In the genomic region with DNA sequence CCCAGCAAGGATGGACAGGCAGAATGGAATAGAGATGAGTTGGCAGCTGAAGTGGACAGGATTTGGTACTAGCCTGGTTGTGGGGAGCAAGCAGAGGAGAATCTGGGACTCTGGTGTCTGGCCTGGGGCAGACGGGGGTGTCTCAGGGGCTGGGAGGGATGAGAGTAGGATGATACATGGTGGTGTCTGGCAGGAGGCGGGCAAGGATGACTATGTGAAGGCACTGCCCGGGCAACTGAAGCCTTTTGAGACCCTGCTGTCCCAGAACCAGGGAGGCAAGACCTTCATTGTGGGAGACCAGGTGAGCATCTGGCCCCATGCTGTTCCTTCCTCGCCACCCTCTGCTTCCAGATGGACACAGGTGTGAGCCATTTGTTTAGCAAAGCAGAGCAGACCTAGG, we compare ENCODE assay signal across 12 cellular contexts. TPM values are rescaled to one million over a fixed set of nuclear protein-coding genes. Genes with fewer than 3 reads are reported as not detected.
DNase-seq lines count a peak whose midpoint lies in the region; ATAC-seq and TF ChIP-seq lines count a peak whose summit lies in the region.
"Had no signal": no experiment of that assay in that cellular context is flagged by ENCODE, and none has a peak within 500 bp of the region (broad histone marks: within the 10 kb centered on the region; RNA-seq: fewer than 3 reads in every experiment).

No MANE protein-coding gene starts in this region.

- H3K4me1 ChIP-seq in DND-41 (ENCODE audit: insufficient read depth, low read length) = peaks cover 34% of the 10 kb centered on the region
- H3K4me1 ChIP-seq in OCI-LY1 (ENCODE audit: insufficient read depth, low read length, severe bottlenecking) = peaks cover 54% of the 10 kb centered on the region
- peaks cover 23 to 27% of the 10 kb centered on the region in 2 experiments for H3K4me1 ChIP-seq in trophoblast cell (ENCODE audit: control insufficient read depth in 1 of 2, insufficient read depth in 2 of 2, low read length in 2 of 2)
- peaks cover 6% of the 10 kb centered on the region; the same call in 1 of the 2 replicates for H3K4me1 ChIP-seq in BE2C

- H3K79me1 ChIP-seq in trophoblast cell (ENCODE audit: low read length) = peaks cover 10% of the 10 kb centered on the region

- H4K12ac ChIP-seq in trophoblast cell (ENCODE audit: low read depth, low read length) = no peak overlapping the region

- intact Hi-C loops in dendritic cell treated with granulocyte-macrophage colony-stimulating factor and Interleukin-4, amounts not matched to agents 40 ng/mL and 50 ng/mL, for 4 days (cut with micrococcal nuclease) = loop anchor here (10.0 kb wide), 1 partner anchor 231 kb away; a partner anchor contains a TSS

- no peaks in the 10 kb centered on the region for H3K9me2 ChIP-seq in OCI-LY1 (ENCODE audit: low read depth, low read length)

- no peak overlapping the region for H4K91ac ChIP-seq in trophoblast cell (ENCODE audit: low read depth, low read length)

- WGBS in trophoblast cell (ENCODE audit: extremely low coverage, insufficient coverage, insufficient read length) = no CpG with 5 or more reads among the region's 4 CpGs

- no peak for DNase-seq in DND-41
- DNase-seq in trophoblast cell = no peak
- DNase-seq in DMS 273 treated with DMSO at 0.1 percent for 48 hours (lab: John Stamatoyannopoulos, UW) = no peak
- no peak for DNase-seq in WERI-Rb-1
- DNase-seq in BE2C = no peak
- DNase-seq: DMS79 treated with DMSO at 0.1 percent for 48 hours, lower lobe of right lung, NCI-H1930 had no signal

- H2BK120ac ChIP-seq in trophoblast cell (ENCODE audit: insufficient read depth, low read length, poor library complexity) = no peak overlapping the region

- H3K4me3 ChIP-seq in DND-41 (ENCODE audit: low read depth in 1 of 2, low read length in 2 of 2) (0 out of 4 replicates have a peak overlapping the region, but pooled peaks of 1 of the 2 experiments have one; percentile 63), OCI-LY1 (ENCODE audit: low read depth, low read length, poor library complexity, severe bottlenecking) (peak overlapping the region; percentile 94), trophoblast cell (ENCODE audit: low read depth, low read length) (no peak overlapping the region), WERI-Rb-1 (ENCODE audit: low read depth, low read length) (no peak overlapping the region), BE2C (ENCODE audit: low read depth, low read length) (no peak overlapping the region)
- H3K4me3 ChIP-seq: right atrium auricular region had no signal

- H2BK5ac ChIP-seq in trophoblast cell (ENCODE audit: low read depth, low read length, poor library complexity) = no peak overlapping the region

- H3K4me2 ChIP-seq in DND-41 (ENCODE audit: insufficient read depth, low read length) = peak overlapping the region; percentile 66
- H3K4me2 ChIP-seq in OCI-LY1 (ENCODE audit: low read length) = peak overlapping the region; percentile 89
- H3K4me2 ChIP-seq in trophoblast cell (ENCODE audit: low read length) = peak overlapping the region; percentile 63

- peaks cover 10% of the 10 kb centered on the region; the same call in 1 of the 2 replicates for H3F3A ChIP-seq in OCI-LY1 (ENCODE audit: insufficient read depth, low read length)

- TF ChIP-seq CTCF in DND-41 (IDR thresholded peaks at IDR 0.05; ENCODE audit: borderline replicate concordance, extremely low read depth, low read length, poor library complexity, severe bottlenecking) (no peak), OCI-LY1 (IDR thresholded peaks at IDR 0.05; ENCODE audit: low read length) (no peak), WERI-Rb-1 (IDR thresholded peaks at IDR 0.05; ENCODE audit: low read depth, low read length) (no peak), BE2C (IDR thresholded peaks at IDR 0.05; ENCODE audit: low read depth, low read length) (no peak)

- peaks cover 72% of the 10 kb centered on the region for H3K4me1 Mint-ChIP-seq in dendritic cell treated with granulocyte-macrophage colony-stimulating factor and Interleukin-4, amounts not matched to agents 40 ng/mL and 50 ng/mL, for 4 days (ENCODE audit: low read depth)

- no peak overlapping the region for H4K8ac ChIP-seq in trophoblast cell (ENCODE audit: low read depth, low read length)

- no peak overlapping the region for H2BK12ac ChIP-seq in trophoblast cell (ENCODE audit: low read length)

- H3K27ac ChIP-seq in DND-41 (ENCODE audit: low read length) (no peak overlapping the region), OCI-LY1 (ENCODE audit: low read depth, low read length, poor library complexity, severe bottlenecking) (peak overlapping the region; percentile 92), trophoblast cell (ENCODE audit: low read depth, low read length) (no peak overlapping the region), WERI-Rb-1 (no peak overlapping the region)

- no peak overlapping the region for H2AK5ac ChIP-seq in trophoblast cell (ENCODE audit: low read length)

- no peak overlapping the region for H3K18ac ChIP-seq in trophoblast cell (ENCODE audit: low read length)

- no peak overlapping the region for H3K4ac ChIP-seq in trophoblast cell (ENCODE audit: low read depth, low read length)

- no peak overlapping the region for H2AFZ ChIP-seq in DND-41 (ENCODE audit: low read depth, low read length)
- H2AFZ ChIP-seq in OCI-LY1 (ENCODE audit: low read length) = no peak overlapping the region
- no peak overlapping the region for H2AFZ ChIP-seq in trophoblast cell (ENCODE audit: insufficient read depth, low read length, poor library complexity)

- H4K20me1 ChIP-seq in DND-41 (ENCODE audit: insufficient read depth, low read length) (peaks cover 31% of the 10 kb centered on the region), OCI-LY1 (ENCODE audit: insufficient read depth, low read length) (no peaks in the 10 kb centered on the region)

- peaks cover 65% of the 10 kb centered on the region for H3K36me3 Mint-ChIP-seq in dendritic cell treated with granulocyte-macrophage colony-stimulating factor and Interleukin-4, amounts not matched to agents 40 ng/mL and 50 ng/mL, for 4 days (ENCODE audit: low read depth)

- no peaks in the 10 kb centered on the region for H3K9me3 ChIP-seq in DND-41 (ENCODE audit: insufficient read depth, low read length, severe bottlenecking)
- H3K9me3 ChIP-seq in OCI-LY1 (ENCODE audit: low read length) = no peaks in the 10 kb centered on the region
- peaks cover 4% of the 10 kb centered on the region for H3K9me3 ChIP-seq in trophoblast cell (ENCODE audit: insufficient read depth, low read depth, low read length)
- H3K9me3 ChIP-seq in WERI-Rb-1 (ENCODE audit: severe bottlenecking) = no peaks in the 10 kb centered on the region
- no peaks in the 10 kb centered on the region for H3K9me3 ChIP-seq in BE2C
- H3K9me3 ChIP-seq: lower lobe of right lung, right atrium auricular region had no signal

- H3K27me3 ChIP-seq in DND-41 (ENCODE audit: insufficient read depth, low read length, poor library complexity) (no peaks in the 10 kb centered on the region), OCI-LY1 (ENCODE audit: insufficient read depth, low read length) (peaks cover 6% of the 10 kb centered on the region; the same call in 1 of the 2 replicates), trophoblast cell (ENCODE audit: insufficient read depth, low read length) (no peaks in the 10 kb centered on the region), WERI-Rb-1 (ENCODE audit: insufficient read depth, low read depth, severe bottlenecking) (no peaks in the 10 kb centered on the region), BE2C (no peaks in the 10 kb centered on the region)
- H3K27me3 ChIP-seq: right atrium auricular region had no signal

- peaks cover 2% of the 10 kb centered on the region for H3K27me3 Mint-ChIP-seq in dendritic cell treated with granulocyte-macrophage colony-stimulating factor and Interleukin-4, amounts not matched to agents 40 ng/mL and 50 ng/mL, for 4 days

- H3K79me2 ChIP-seq in DND-41 (ENCODE audit: insufficient read depth, low read length) (peaks cover 39% of the 10 kb centered on the region), OCI-LY1 (ENCODE audit: insufficient read depth, low read length) (no peaks in the 10 kb centered on the region), trophoblast cell (ENCODE audit: control insufficient read depth, insufficient read depth, low read length, poor library complexity) (peaks cover 19% of the 10 kb centered on the region)

- H3K9ac ChIP-seq in DND-41 (ENCODE audit: low read depth, low read length) (peak overlapping the region; percentile 64; the same call in 1 of the 2 replicates), OCI-LY1 (ENCODE audit: low read length) (no peak overlapping the region; the same call in 1 of the 2 replicates), trophoblast cell (ENCODE audit: low read length) (no peak overlapping the region)

- no peak overlapping the region for H3K23ac ChIP-seq in trophoblast cell (ENCODE audit: low read length)

- ATAC-seq in DND-41 (ENCODE audit: insufficient read depth, low read depth) = no peak
- no peak for ATAC-seq in HG02588 (IDR thresholded peaks at IDR 0.05; ENCODE audit: unreplicated experiment)
- ATAC-seq: lower lobe of right lung had no signal

- no peaks in the 10 kb centered on the region for H3K9me3 Mint-ChIP-seq in dendritic cell treated with granulocyte-macrophage colony-stimulating factor and Interleukin-4, amounts not matched to agents 40 ng/mL and 50 ng/mL, for 4 days

- peak overlapping the region; percentile 95 for H3K27ac Mint-ChIP-seq in dendritic cell treated with granulocyte-macrophage colony-stimulating factor and Interleukin-4, amounts not matched to agents 40 ng/mL and 50 ng/mL, for 4 days

- peak overlapping the region; percentile 90 for H3K4me3 Mint-ChIP-seq in dendritic cell treated with granulocyte-macrophage colony-stimulating factor and Interleukin-4, amounts not matched to agents 40 ng/mL and 50 ng/mL, for 4 days

- H3K36me3 ChIP-seq in DND-41 (ENCODE audit: insufficient read depth, low read length) (peaks cover 47% of the 10 kb centered on the region), OCI-LY1 (ENCODE audit: insufficient read depth, low read length) (peaks cover 46% of the 10 kb centered on the region), trophoblast cell (ENCODE audit: control insufficient read depth in 1 of 2, insufficient read depth in 2 of 2, low read length in 2 of 2) (peaks cover 28 to 32% of the 10 kb centered on the region in 2 experiments), WERI-Rb-1 (no peaks in the 10 kb centered on the region), BE2C (peaks cover 22% of the 10 kb centered on the region)

- no peak overlapping the region for H3K14ac ChIP-seq in trophoblast cell (ENCODE audit: low read length)

RNA-seq across cellular contexts. Expression of a gene that starts 2.3 kb away (rescaled TPM):
- 1,111 and 1,164 TPM in 2 replicates for polyA plus RNA-seq in trophoblast cell (2013)
- polyA plus RNA-seq in BE2C (2012; ENCODE audit: insufficient read depth, insufficient read length, low read depth) = 1,067 TPM

RNA-seq across cellular contexts. Expression of a gene that starts 20.8 kb away (rescaled TPM):
- polyA plus RNA-seq in trophoblast cell (2013) = 61.7 and 64.8 TPM in 2 replicates
- 1,032 TPM for polyA plus RNA-seq in BE2C (2012; ENCODE audit: insufficient read depth, insufficient read length, low read depth)

RNA-seq across cellular contexts. Expression of a gene that starts 43.8 kb away (rescaled TPM):
- polyA plus RNA-seq in trophoblast cell (2013) = 7.4 and 7.6 TPM in 2 replicates
- 1.2 TPM for polyA plus RNA-seq in BE2C (2012; ENCODE audit: insufficient read depth, insufficient read length, low read depth)

RNA-seq across cellular contexts. Expression of a gene that starts 53.7 kb away (rescaled TPM):
- not detected in 2 replicates for polyA plus RNA-seq in trophoblast cell (2013)
- not detected for polyA plus RNA-seq in BE2C (2012; ENCODE audit: insufficient read depth, insufficient read length, low read depth)
